In the genomic region with DNA sequence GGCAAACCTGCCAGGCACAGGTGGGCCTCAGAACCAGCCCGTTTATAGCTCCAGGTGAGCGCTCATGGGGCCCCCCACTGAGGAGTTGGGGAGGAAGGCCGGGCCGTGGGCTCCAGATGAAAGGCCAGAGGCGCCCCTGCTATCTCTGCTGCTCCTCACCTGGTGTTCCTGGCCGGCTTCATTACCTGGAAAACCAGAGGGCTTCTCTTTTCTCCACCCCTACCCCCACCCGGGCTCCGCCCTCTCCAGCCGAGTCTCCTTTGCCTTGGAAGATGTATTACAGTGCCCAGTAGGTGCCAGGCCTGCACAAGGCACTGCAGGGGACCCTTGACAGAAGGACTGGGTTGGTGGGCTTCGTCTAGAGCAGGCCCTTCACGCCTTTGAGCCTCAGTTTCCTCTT, we compare ENCODE assay signal across 27 cellular contexts.
"Had no signal": no experiment of that assay in that cellular context is flagged by ENCODE, and none has a peak within 500 bp of the region (broad histone marks: within the 10 kb centered on the region; RNA-seq: fewer than 3 reads in every experiment).

No MANE protein-coding gene starts in this region.

- H3K36me3 Mint-ChIP-seq: immature natural killer cell, memory B cell had no signal

- ATAC-seq: left ventricle myocardium superior; lower lobe of right lung; naive thymus-derived CD8-positive, alpha-beta T cell; pancreas; sciatic nerve; stimulated activated naive CD8-positive, alpha-beta T cell treated with anti-CD3 and anti-CD28 coated beads, Interleukin-15, amount 100 ng/mL, for 72 hours had no signal

- H3K4me2 ChIP-seq: smooth muscle cell had no signal

- H3K4me3 ChIP-seq: colonic mucosa, esophagus squamous epithelium, lower lobe of right lung, pancreas, smooth muscle cell, suprapubic skin, transverse colon, vagina had no signal

- H3K9me3 ChIP-seq: colonic mucosa, esophagus squamous epithelium, lower lobe of right lung, pancreas, suprapubic skin, transverse colon, vagina had no signal

- H3K36me3 ChIP-seq: colonic mucosa, esophagus squamous epithelium, lower lobe of right lung, pancreas, suprapubic skin, transverse colon, vagina had no signal

- H3K4me1 Mint-ChIP-seq: immature natural killer cell, memory B cell had no signal

- H3K4me1 ChIP-seq: colonic mucosa, esophagus squamous epithelium, lower lobe of right lung, pancreas, suprapubic skin, transverse colon, vagina had no signal

- H3K9me3 Mint-ChIP-seq: dendritic cell treated with granulocyte-macrophage colony-stimulating factor and Interleukin-4, amounts not matched to agents 40 ng/mL and 50 ng/mL, for 4 days; immature natural killer cell; nephron progenitor cell; stimulated activated naive CD8-positive, alpha-beta T cell treated with anti-CD3 and anti-CD28 coated beads, Interleukin-15, amount 100 ng/mL, for 72 hours had no signal

- H3K4me3 Mint-ChIP-seq: dendritic cell treated with granulocyte-macrophage colony-stimulating factor and Interleukin-4, amounts not matched to agents 40 ng/mL and 50 ng/mL, for 4 days; immature natural killer cell; memory B cell; naive thymus-derived CD8-positive, alpha-beta T cell; nephron progenitor cell; stimulated activated naive CD8-positive, alpha-beta T cell treated with anti-CD3 and anti-CD28 coated beads, Interleukin-15, amount 100 ng/mL, for 72 hours had no signal

- H3K27me3 Mint-ChIP-seq: dendritic cell treated with granulocyte-macrophage colony-stimulating factor and Interleukin-4, amounts not matched to agents 40 ng/mL and 50 ng/mL, for 4 days; stimulated activated naive CD8-positive, alpha-beta T cell treated with anti-CD3 and anti-CD28 coated beads, Interleukin-15, amount 100 ng/mL, for 72 hours had no signal

- H3K27ac Mint-ChIP-seq: dendritic cell treated with granulocyte-macrophage colony-stimulating factor and Interleukin-4, amounts not matched to agents 40 ng/mL and 50 ng/mL, for 4 days; immature natural killer cell; memory B cell; progenitor cell of endocrine pancreas; stimulated activated naive CD8-positive, alpha-beta T cell treated with anti-CD3 and anti-CD28 coated beads, Interleukin-15, amount 100 ng/mL, for 72 hours had no signal

- H3K27me3 ChIP-seq: colonic mucosa, pancreas, transverse colon, vagina had no signal

- DNase-seq: cerebellar nuclear complex; colonic mucosa; effector memory CD4-positive, alpha-beta T cell; erythroblast; esophagus squamous epithelium; foreskin melanocyte; hypothalamus; immature natural killer cell; left ventricle myocardium superior; lower lobe of right lung; naive thymus-derived CD8-positive, alpha-beta T cell; pancreas; stimulated activated CD4-positive, alpha-beta T cell treated with anti-CD3 and anti-CD28 coated beads, Interleukin-12 subunit alpha, Interleukin-12 subunit beta, amount 100 ng/mL, for 4 hours; stimulated activated CD4-positive, alpha-beta T cell treated with anti-CD3 and anti-CD28 coated beads, Interleukin-1b, Interleukin-23, amount 100 ng/mL, for 48 hours; stimulated activated CD4-positive, alpha-beta T cell treated with anti-CD3 and anti-CD28 coated beads, Interleukin-4, amount 100 ng/mL, for 1 hour; stimulated activated CD8-positive, alpha-beta memory T cell treated with anti-CD3 and anti-CD28 coated beads, Interleukin-4, amount 100 ng/mL, for 48 hours; stimulated activated naive CD4-positive, alpha-beta T cell; stimulated activated naive CD8-positive, alpha-beta T cell treated with anti-CD3 and anti-CD28 coated beads, Interleukin-15, amount 100 ng/mL, for 72 hours; transverse colon had no signal

- H3K27ac ChIP-seq: colonic mucosa, esophagus squamous epithelium, lower lobe of right lung, pancreas, suprapubic skin, transverse colon, vagina had no signal
